Comparison of ENCODE assay signal across 22 cellular contexts in genomic region chr15:50380089-50380488, GRCh38.
"Had no signal": no experiment of that assay in that cellular context is flagged by ENCODE, and none has a peak within 500 bp of the region (broad histone marks: within the 10 kb centered on the region; RNA-seq: fewer than 3 reads in every experiment).

No MANE protein-coding gene starts in this region.

- ATAC-seq: effector memory CD8-positive, alpha-beta T cell; foreskin keratinocyte; natural killer cell treated with Interleukin-12 subunit alpha and Interleukin-12 subunit beta and Interleukin-15 and Interleukin-18, amount 100 ng/mL, for 72 hours; WTC11 had no signal

- H3K4me1 ChIP-seq: foreskin keratinocyte, tibial nerve, vagina had no signal

- DNase-seq: activated CD4-positive, alpha-beta memory T cell treated with anti-CD3 and anti-CD28 coated beads, Interleukin-2, amount 10 ng/mL, durations not matched to agents 7 days and 5 days; activated CD4-positive, alpha-beta T cell treated with anti-CD3 and anti-CD28 coated beads for 4 hours; activated effector memory CD4-positive, alpha-beta T cell treated with anti-CD3 and anti-CD28 coated beads, Interleukin-2, amount 50 U/mL, for 16 hours; activated T-cell treated with anti-CD3 and anti-CD28 coated beads, Interleukin-2, amount 50 U/mL, for 24 hours; amniotic stem cell; effector memory CD8-positive, alpha-beta T cell; glutamatergic neuron; hypothalamus; kidney glomerular epithelial cell; mesendoderm; posterior cingulate gyrus; stimulated activated CD4-positive, alpha-beta T cell treated with anti-CD3 and anti-CD28 coated beads, Interleukin-15, amount 100 ng/mL, for 24 hours; stimulated activated CD4-positive, alpha-beta T cell treated with anti-CD3 and anti-CD28 coated beads, Interleukin-4, amount 100 ng/mL, for 24 hours; stimulated activated naive CD4-positive, alpha-beta T cell treated with Interleukin-2 at 50 U/mL for 16 hours; substantia nigra had no signal

- H3K9me3 ChIP-seq: tibial nerve, vagina had no signal

- FAIRE-seq: TTC549 had no signal

- H3K4me3 ChIP-seq: skin epidermis, tibial nerve, vagina had no signal

- H3K27ac ChIP-seq: foreskin keratinocyte, skin epidermis, tibial nerve, vagina had no signal
